In the genomic region with DNA sequence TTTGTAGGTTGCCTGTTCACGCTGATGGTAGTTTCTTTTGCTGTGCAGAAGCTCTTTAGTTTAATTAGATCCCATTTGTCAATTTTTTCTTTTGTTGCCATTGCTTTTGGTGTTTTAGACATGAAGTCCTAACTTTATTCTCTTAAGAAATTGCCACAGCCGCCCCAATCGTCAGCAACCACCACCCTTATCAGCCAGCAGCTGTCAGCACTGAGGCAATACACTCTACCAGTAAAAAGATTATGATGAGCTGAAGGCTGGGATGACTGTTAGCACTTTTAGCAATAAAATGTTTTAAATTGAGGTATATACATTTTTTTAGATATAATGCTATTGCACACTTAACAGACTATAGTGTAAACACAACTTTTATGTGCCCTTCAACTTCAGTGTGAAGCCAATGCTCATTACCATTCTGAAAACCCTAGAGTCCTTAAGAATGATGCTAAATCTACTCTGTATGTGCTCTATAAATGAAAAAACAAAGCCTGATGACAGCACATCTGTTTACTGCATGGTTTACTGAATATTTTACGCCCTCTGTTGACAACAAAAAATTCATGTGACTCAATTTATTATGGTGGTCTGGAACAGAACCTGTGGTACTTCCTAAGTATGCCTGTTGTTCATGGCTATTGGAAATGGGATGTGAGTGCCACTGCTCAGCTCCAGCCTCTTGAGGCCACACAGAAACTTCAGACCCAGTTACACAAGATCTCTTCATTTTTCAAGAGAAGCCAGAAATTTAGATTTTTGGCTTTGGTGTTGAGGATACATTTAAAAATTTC, we compare ENCODE assay signal across 22 cellular contexts.
DNase-seq lines count a peak whose midpoint lies in the region; TF ChIP-seq lines count a peak whose summit lies in the region.
"Had no signal": no experiment of that assay in that cellular context is flagged by ENCODE, and none has a peak within 500 bp of the region (broad histone marks: within the 10 kb centered on the region; RNA-seq: fewer than 3 reads in every experiment).

No MANE protein-coding gene starts in this region.

- H3K36me3 ChIP-seq in brain microvascular endothelial cell (replicated peaks), result no peaks in the 10 kb centered on the region
- no peaks in the 10 kb centered on the region for H3K36me3 ChIP-seq in mesenchymal stem cell (ENCODE audit: control insufficient read depth in 1 of 2, insufficient read depth in 2 of 2, low read depth in 1 of 2, low read length in 2 of 2)
- H3K36me3 ChIP-seq in stomach, result no peaks in the 10 kb centered on the region
- H3K36me3 ChIP-seq in CD4-positive, alpha-beta memory T cell (ENCODE audit: insufficient read depth, low read length), result no peaks in the 10 kb centered on the region
- H3K36me3 ChIP-seq: gastrocnemius medialis, SJCRH30, transverse colon had no signal

- POLR2A ChIA-PET in CD4-positive, alpha-beta memory T cell (lab: Charles Lee; ENCODE audit: partially characterized antibody), result no interaction called here

- H3K4ac ChIP-seq in mesenchymal stem cell (ENCODE audit: low read depth in 1 of 2, low read length in 2 of 2), result no peak overlapping the region

- no peak overlapping the region for H2AFZ ChIP-seq in mesenchymal stem cell (ENCODE audit: low read depth, low read length)

- H3K14ac ChIP-seq in mesenchymal stem cell (ENCODE audit: low read length in 2 of 2), result no peak overlapping the region

- H3K36me3 Mint-ChIP-seq in CD14-positive monocyte, result peaks cover 2% of the 10 kb centered on the region in 2 donors
- no peaks in the 10 kb centered on the region for H3K36me3 Mint-ChIP-seq in CD4-positive, alpha-beta memory T cell
- H3K36me3 Mint-ChIP-seq: stimulated activated effector memory CD8-positive, alpha-beta T cell treated with anti-CD3 and anti-CD28 coated beads, Interleukin-12 subunit alpha, Interleukin-12 subunit beta, amount 100 ng/mL, for 72 hours had no signal

- 50% methylated on average over 1 of the region's 4 CpGs for WGBS in mesenchymal stem cell
- WGBS in stomach, 5 donors, result 78 to 91% (median 84%) methylated on average over 3 to 4 of the region's 4 CpGs

- DNase-seq in CD14-positive monocyte (ENCODE audit: low spot score), result no peak
- no peak for DNase-seq in HL-60 (ENCODE audit: low read depth in 1 of 2, low spot score in 1 of 2)
- no peak for DNase-seq in brain microvascular endothelial cell
- no peak for DNase-seq in mesenchymal stem cell
- no peak for DNase-seq in SKM-1 (lab: John Stamatoyannopoulos, UW; ENCODE audit: unreplicated experiment)
- no peak for DNase-seq in stomach
- no peak for DNase-seq in CD4-positive, alpha-beta memory T cell
- no peak for DNase-seq in SK-N-DZ (ENCODE audit: low spot score)
- DNase-seq: activated CD4-positive, alpha-beta T cell treated with anti-CD3 and anti-CD28 coated beads, Interleukin-2, amount 10 ng/mL, durations not matched to agents 7 days and 5 days; activated naive CD8-positive, alpha-beta T cell treated with anti-CD3 and anti-CD28 coated beads for 36 hours; activated T-cell treated with anti-CD3 and anti-CD28 coated beads, Interleukin-2, amount 50 U/mL, for 24 hours; DMS79; effector memory CD8-positive, alpha-beta T cell; gastrocnemius medialis; GOT3; NCI-H187; NCI-H510A; SJCRH30; small intestine; transverse colon had no signal

- H3K9me3 Mint-ChIP-seq in CD14-positive monocyte, result peaks cover 0 to 8% (median 0%) of the 10 kb centered on the region in 7 donors
- H3K9me3 Mint-ChIP-seq in CD4-positive, alpha-beta memory T cell, result peaks cover 0 to 11% (median 4%) of the 10 kb centered on the region in 8 donors

- H4K8ac ChIP-seq in mesenchymal stem cell (ENCODE audit: low read length), result no peak overlapping the region

- H2BK15ac ChIP-seq in mesenchymal stem cell (ENCODE audit: low read depth, poor library complexity, severe bottlenecking), result no peak overlapping the region

- no peak overlapping the region for H3K4me2 ChIP-seq in mesenchymal stem cell (ENCODE audit: low read length, poor library complexity, severe bottlenecking)

- H3K27me3 ChIP-seq in HL-60 (ENCODE audit: insufficient read depth, poor library complexity, severe bottlenecking) (no peaks in the 10 kb centered on the region), brain microvascular endothelial cell (replicated peaks) (no peaks in the 10 kb centered on the region), mesenchymal stem cell (ENCODE audit: control insufficient read depth in 1 of 2, insufficient read depth in 1 of 2, low read length in 2 of 2) (no peaks in the 10 kb centered on the region), stomach (no peaks in the 10 kb centered on the region)
- H3K27me3 ChIP-seq in CD4-positive, alpha-beta memory T cell (ENCODE audit: insufficient read depth, low read length), result no peaks in the 10 kb centered on the region
- H3K27me3 ChIP-seq: gastrocnemius medialis, SJCRH30, transverse colon had no signal

- H3K27ac Mint-ChIP-seq in CD14-positive monocyte, result peak overlapping the region; percentile 97 to 99 (median 98)
- H3K27ac Mint-ChIP-seq in CD4-positive, alpha-beta memory T cell, result no peak overlapping the region
- H3K27ac Mint-ChIP-seq: activated CD4-positive, alpha-beta T cell treated with anti-CD3 and anti-CD28 coated beads, Interleukin-2, amount 10 ng/mL, durations not matched to agents 7 days and 5 days; activated naive CD8-positive, alpha-beta T cell treated with anti-CD3 and anti-CD28 coated beads for 36 hours; activated T-cell treated with anti-CD3 and anti-CD28 coated beads, Interleukin-2, amount 50 U/mL, for 24 hours; B cell; effector memory CD8-positive, alpha-beta T cell; stimulated activated effector memory CD8-positive, alpha-beta T cell treated with anti-CD3 and anti-CD28 coated beads, Interleukin-12 subunit alpha, Interleukin-12 subunit beta, amount 100 ng/mL, for 72 hours had no signal

- H3K27me3 Mint-ChIP-seq in CD14-positive monocyte (ENCODE audit: low read depth in 3 of 3), result no peaks in the 10 kb centered on the region
- H3K27me3 Mint-ChIP-seq in CD4-positive, alpha-beta memory T cell, result peaks cover 0 to 2% of the 10 kb centered on the region in 2 donors
- H3K27me3 Mint-ChIP-seq: activated CD4-positive, alpha-beta T cell treated with anti-CD3 and anti-CD28 coated beads, Interleukin-2, amount 10 ng/mL, durations not matched to agents 7 days and 5 days; activated T-cell treated with anti-CD3 and anti-CD28 coated beads, Interleukin-2, amount 50 U/mL, for 24 hours; B cell; effector memory CD8-positive, alpha-beta T cell had no signal

- TF ChIP-seq CTCF in CD14-positive monocyte (IDR thresholded peaks at IDR 0.05) (no peak), HL-60 (IDR thresholded peaks at IDR 0.05; ENCODE audit: insufficient read depth, low read length) (no peak), brain microvascular endothelial cell (IDR thresholded peaks at IDR 0.05; ENCODE audit: low read depth, low read length, missing control alignments) (peak; percentile 41), stomach (IDR thresholded peaks at IDR 0.05) (no peak)

- no peak overlapping the region for H4K91ac ChIP-seq in mesenchymal stem cell (ENCODE audit: low read length)

- in situ Hi-C loops in brain microvascular endothelial cell (cut with HindIII; ENCODE audit: low pct_ligation_motif_present, low sequenced_read_pairs), result no loop called here

- peak overlapping the region; percentile 72; the same call in 1 of the 2 replicates for H3K27ac ChIP-seq in HL-60 (replicated peaks)
- no peak overlapping the region for H3K27ac ChIP-seq in brain microvascular endothelial cell
- no peak overlapping the region for H3K27ac ChIP-seq in mesenchymal stem cell (ENCODE audit: low read length, poor library complexity, severe bottlenecking)
- peak overlapping the region in 1 of 5 donors; percentile 22 for H3K27ac ChIP-seq in stomach
- H3K27ac ChIP-seq in CD4-positive, alpha-beta memory T cell (ENCODE audit: low read depth, low read length), result no peak overlapping the region
- H3K27ac ChIP-seq: gastrocnemius medialis, SJCRH30, transverse colon had no signal

- no peak for TF ChIP-seq EP300 in stomach (IDR thresholded peaks at IDR 0.05)

- H3K18ac ChIP-seq in mesenchymal stem cell (ENCODE audit: low read depth in 1 of 2, low read length in 2 of 2), result no peak overlapping the region

- CTCF ChIA-PET in CD4-positive, alpha-beta memory T cell (lab: Charles Lee; ENCODE audit: partially characterized antibody), result no interaction called here

- H3K4me1 Mint-ChIP-seq in CD14-positive monocyte, result peaks cover 46% of the 10 kb centered on the region
- H3K4me1 Mint-ChIP-seq in CD4-positive, alpha-beta memory T cell, result peaks cover 0 to 3% (median 0%) of the 10 kb centered on the region in 4 donors

- peak overlapping the region; percentile 82 for H3K9ac ChIP-seq in mesenchymal stem cell (ENCODE audit: low read length)

- H3K4me1 ChIP-seq in mesenchymal stem cell (ENCODE audit: control insufficient read depth, insufficient read depth, low read depth, low read length) (no peaks in the 10 kb centered on the region), stomach (peaks cover 0 to 23% (median 0%) of the 10 kb centered on the region in 4 donors)
- H3K4me1 ChIP-seq in CD4-positive, alpha-beta memory T cell (ENCODE audit: insufficient read depth, low read length), result no peaks in the 10 kb centered on the region
- H3K4me1 ChIP-seq: gastrocnemius medialis had no signal

- no peaks in the 10 kb centered on the region for H3K9me3 ChIP-seq in mesenchymal stem cell (ENCODE audit: control insufficient read depth, low read length)
- peaks cover 0 to 6% (median 0%) of the 10 kb centered on the region in 4 donors for H3K9me3 ChIP-seq in stomach
- H3K9me3 ChIP-seq in CD4-positive, alpha-beta memory T cell (ENCODE audit: control insufficient read depth in 1 of 2, low read length in 2 of 2), result no peaks in the 10 kb centered on the region
- H3K9me3 ChIP-seq: gastrocnemius medialis, SJCRH30, transverse colon had no signal

- no peak overlapping the region for H2BK12ac ChIP-seq in mesenchymal stem cell (ENCODE audit: low read length in 2 of 2)

- H3K4me3 Mint-ChIP-seq in CD14-positive monocyte, result no peak overlapping the region
- H3K4me3 Mint-ChIP-seq in CD4-positive, alpha-beta memory T cell, result no peak overlapping the region
- H3K4me3 Mint-ChIP-seq: activated CD4-positive, alpha-beta T cell treated with anti-CD3 and anti-CD28 coated beads, Interleukin-2, amount 10 ng/mL, durations not matched to agents 7 days and 5 days; activated naive CD8-positive, alpha-beta T cell treated with anti-CD3 and anti-CD28 coated beads for 36 hours; activated T-cell treated with anti-CD3 and anti-CD28 coated beads, Interleukin-2, amount 50 U/mL, for 24 hours; B cell; effector memory CD8-positive, alpha-beta T cell; stimulated activated effector memory CD8-positive, alpha-beta T cell treated with anti-CD3 and anti-CD28 coated beads, Interleukin-12 subunit alpha, Interleukin-12 subunit beta, amount 100 ng/mL, for 72 hours had no signal

- no peak overlapping the region for H3K23ac ChIP-seq in mesenchymal stem cell (ENCODE audit: low read length in 2 of 2)

- no peak for TF ChIP-seq POLR2A in stomach (IDR thresholded peaks at IDR 0.05)

- intact Hi-C loops in CD14-positive monocyte (cut with micrococcal nuclease), result loop anchor here in 1 of 2 donors (10.0 kb wide), 1 partner anchor 110 kb away; no protein-coding TSS in a partner anchor
- intact Hi-C loops in stomach (cut with DNase I; ENCODE audit: low total_unique reads), result no loop called here
- intact Hi-C loops in CD4-positive, alpha-beta memory T cell (cut with micrococcal nuclease), result no loop called here

- H3K4me3 ChIP-seq in HL-60 (replicated peaks; ENCODE audit: insufficient read depth, low read length), result no peak overlapping the region
- no peak overlapping the region for H3K4me3 ChIP-seq in brain microvascular endothelial cell (ENCODE audit: low read depth, low read length)
- H3K4me3 ChIP-seq in mesenchymal stem cell (ENCODE audit: insufficient read depth in 1 of 2, low read depth in 1 of 2, low read length in 2 of 2), result no peak overlapping the region
- H3K4me3 ChIP-seq in stomach, result no peak overlapping the region
- no peak overlapping the region for H3K4me3 ChIP-seq in CD4-positive, alpha-beta memory T cell (ENCODE audit: low read length in 2 of 2)
- H3K4me3 ChIP-seq: gastrocnemius medialis, SJCRH30, transverse colon had no signal

- H2AK5ac ChIP-seq in mesenchymal stem cell (ENCODE audit: low read length, severe bottlenecking), result no peak overlapping the region

- no peak overlapping the region for H2BK5ac ChIP-seq in mesenchymal stem cell (ENCODE audit: low read depth, low read length, poor library complexity, severe bottlenecking)

- no peaks in the 10 kb centered on the region for H3K79me1 ChIP-seq in mesenchymal stem cell (replicated peaks; ENCODE audit: low read length, poor library complexity, severe bottlenecking)

- H2BK120ac ChIP-seq in mesenchymal stem cell (ENCODE audit: low read depth, low read length), result no peak overlapping the region

Comparison
In these comparisons a context has a peak if more than half of its experiments do, and no peak if none do; other contexts are left out.
1. H3K27ac Mint-ChIP-seq: peak in CD14-positive monocyte (7 of 7); none in CD4-positive, alpha-beta memory T cell (0 of 7).